1 cellular context compared by ENCODE assay signal in genomic region chr19:41859618-41860418, GRCh38.
TF ChIP-seq lines count a peak whose summit lies in the region.

Gene RPS19 (plus strand): TSS chr19:41860255. CDS start chr19:41860775, 520 bp downstream.

TF ChIP-seq in HepG2, 621 proteins besides CTCF, POLR2A, EP300 and RAD21 (continued from another document and continues in another):
- TF ChIP-seq, protein P1, sequence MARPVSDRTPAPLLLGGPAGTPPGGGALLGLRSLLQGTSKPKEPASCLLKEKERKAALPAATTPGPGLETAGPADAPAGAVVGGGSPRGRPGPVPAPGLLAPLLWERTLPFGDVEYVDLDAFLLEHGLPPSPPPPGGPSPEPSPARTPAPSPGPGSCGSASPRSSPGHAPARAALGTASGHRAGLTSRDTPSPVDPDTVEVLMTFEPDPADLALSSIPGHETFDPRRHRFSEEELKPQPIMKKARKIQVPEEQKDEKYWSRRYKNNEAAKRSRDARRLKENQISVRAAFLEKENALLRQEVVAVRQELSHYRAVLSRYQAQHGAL (CRISPR knock-in tag; IDR thresholded peaks at IDR 0.05; ENCODE audit: not compliant biosample characterization) = peak; percentile 55
- TF ChIP-seq DDIT3 (CRISPR knock-in tag; IDR thresholded peaks at IDR 0.05) = no peak
- TF ChIP-seq, protein P2, sequence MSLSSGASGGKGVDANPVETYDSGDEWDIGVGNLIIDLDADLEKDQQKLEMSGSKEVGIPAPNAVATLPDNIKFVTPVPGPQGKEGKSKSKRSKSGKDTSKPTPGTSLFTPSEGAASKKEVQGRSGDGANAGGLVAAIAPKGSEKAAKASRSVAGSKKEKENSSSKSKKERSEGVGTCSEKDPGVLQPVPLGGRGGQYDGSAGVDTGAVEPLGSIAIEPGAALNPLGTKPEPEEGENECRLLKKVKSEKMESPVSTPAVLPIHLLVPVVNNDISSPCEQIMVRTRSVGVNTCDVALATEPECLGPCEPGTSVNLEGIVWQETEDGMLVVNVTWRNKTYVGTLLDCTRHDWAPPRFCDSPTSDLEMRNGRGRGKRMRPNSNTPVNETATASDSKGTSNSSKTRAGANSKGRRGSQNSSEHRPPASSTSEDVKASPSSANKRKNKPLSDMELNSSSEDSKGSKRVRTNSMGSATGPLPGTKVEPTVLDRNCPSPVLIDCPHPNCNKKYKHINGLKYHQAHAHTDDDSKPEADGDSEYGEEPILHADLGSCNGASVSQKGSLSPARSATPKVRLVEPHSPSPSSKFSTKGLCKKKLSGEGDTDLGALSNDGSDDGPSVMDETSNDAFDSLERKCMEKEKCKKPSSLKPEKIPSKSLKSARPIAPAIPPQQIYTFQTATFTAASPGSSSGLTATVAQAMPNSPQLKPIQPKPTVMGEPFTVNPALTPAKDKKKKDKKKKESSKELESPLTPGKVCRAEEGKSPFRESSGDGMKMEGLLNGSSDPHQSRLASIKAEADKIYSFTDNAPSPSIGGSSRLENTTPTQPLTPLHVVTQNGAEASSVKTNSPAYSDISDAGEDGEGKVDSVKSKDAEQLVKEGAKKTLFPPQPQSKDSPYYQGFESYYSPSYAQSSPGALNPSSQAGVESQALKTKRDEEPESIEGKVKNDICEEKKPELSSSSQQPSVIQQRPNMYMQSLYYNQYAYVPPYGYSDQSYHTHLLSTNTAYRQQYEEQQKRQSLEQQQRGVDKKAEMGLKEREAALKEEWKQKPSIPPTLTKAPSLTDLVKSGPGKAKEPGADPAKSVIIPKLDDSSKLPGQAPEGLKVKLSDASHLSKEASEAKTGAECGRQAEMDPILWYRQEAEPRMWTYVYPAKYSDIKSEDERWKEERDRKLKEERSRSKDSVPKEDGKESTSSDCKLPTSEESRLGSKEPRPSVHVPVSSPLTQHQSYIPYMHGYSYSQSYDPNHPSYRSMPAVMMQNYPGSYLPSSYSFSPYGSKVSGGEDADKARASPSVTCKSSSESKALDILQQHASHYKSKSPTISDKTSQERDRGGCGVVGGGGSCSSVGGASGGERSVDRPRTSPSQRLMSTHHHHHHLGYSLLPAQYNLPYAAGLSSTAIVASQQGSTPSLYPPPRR (CRISPR knock-in tag; IDR thresholded peaks at IDR 0.05; ENCODE audit: borderline replicate concordance) = 0 out of 2 replicates have a peak, but pooled peaks have one; percentile 53
- TF ChIP-seq NR2F6 (IDR thresholded peaks at IDR 0.05) = peak; percentile 18; the same call in 1 of the 2 replicates
- peak; percentile 37 for TF ChIP-seq NR2F6 (CRISPR knock-in tag; IDR thresholded peaks at IDR 0.05)
- no peak for TF ChIP-seq JUNB (CRISPR knock-in tag; IDR thresholded peaks at IDR 0.05; ENCODE audit: borderline replicate concordance)
- TF ChIP-seq SRY (CRISPR knock-in tag; IDR thresholded peaks at IDR 0.05) = peak; percentile 72; the same call in 1 of the 2 replicates
- peak; percentile 69 for TF ChIP-seq POGZ (CRISPR knock-in tag; IDR thresholded peaks at IDR 0.05)
- peak; percentile 29; the same call in 1 of the 2 replicates for TF ChIP-seq ZNF598 (CRISPR knock-in tag; IDR thresholded peaks at IDR 0.05; ENCODE audit: borderline replicate concordance)
- TF ChIP-seq MIER3 (CRISPR knock-in tag; IDR thresholded peaks at IDR 0.05; ENCODE audit: borderline replicate concordance) = peak; percentile 57; the same call in 1 of the 2 replicates
- TF ChIP-seq, protein P3, sequence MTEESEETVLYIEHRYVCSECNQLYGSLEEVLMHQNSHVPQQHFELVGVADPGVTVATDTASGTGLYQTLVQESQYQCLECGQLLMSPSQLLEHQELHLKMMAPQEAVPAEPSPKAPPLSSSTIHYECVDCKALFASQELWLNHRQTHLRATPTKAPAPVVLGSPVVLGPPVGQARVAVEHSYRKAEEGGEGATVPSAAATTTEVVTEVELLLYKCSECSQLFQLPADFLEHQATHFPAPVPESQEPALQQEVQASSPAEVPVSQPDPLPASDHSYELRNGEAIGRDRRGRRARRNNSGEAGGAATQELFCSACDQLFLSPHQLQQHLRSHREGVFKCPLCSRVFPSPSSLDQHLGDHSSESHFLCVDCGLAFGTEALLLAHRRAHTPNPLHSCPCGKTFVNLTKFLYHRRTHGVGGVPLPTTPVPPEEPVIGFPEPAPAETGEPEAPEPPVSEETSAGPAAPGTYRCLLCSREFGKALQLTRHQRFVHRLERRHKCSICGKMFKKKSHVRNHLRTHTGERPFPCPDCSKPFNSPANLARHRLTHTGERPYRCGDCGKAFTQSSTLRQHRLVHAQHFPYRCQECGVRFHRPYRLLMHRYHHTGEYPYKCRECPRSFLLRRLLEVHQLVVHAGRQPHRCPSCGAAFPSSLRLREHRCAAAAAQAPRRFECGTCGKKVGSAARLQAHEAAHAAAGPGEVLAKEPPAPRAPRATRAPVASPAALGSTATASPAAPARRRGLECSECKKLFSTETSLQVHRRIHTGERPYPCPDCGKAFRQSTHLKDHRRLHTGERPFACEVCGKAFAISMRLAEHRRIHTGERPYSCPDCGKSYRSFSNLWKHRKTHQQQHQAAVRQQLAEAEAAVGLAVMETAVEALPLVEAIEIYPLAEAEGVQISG (CRISPR knock-in tag; IDR thresholded peaks at IDR 0.05) = peak; percentile 98
- TF ChIP-seq, protein P4, sequence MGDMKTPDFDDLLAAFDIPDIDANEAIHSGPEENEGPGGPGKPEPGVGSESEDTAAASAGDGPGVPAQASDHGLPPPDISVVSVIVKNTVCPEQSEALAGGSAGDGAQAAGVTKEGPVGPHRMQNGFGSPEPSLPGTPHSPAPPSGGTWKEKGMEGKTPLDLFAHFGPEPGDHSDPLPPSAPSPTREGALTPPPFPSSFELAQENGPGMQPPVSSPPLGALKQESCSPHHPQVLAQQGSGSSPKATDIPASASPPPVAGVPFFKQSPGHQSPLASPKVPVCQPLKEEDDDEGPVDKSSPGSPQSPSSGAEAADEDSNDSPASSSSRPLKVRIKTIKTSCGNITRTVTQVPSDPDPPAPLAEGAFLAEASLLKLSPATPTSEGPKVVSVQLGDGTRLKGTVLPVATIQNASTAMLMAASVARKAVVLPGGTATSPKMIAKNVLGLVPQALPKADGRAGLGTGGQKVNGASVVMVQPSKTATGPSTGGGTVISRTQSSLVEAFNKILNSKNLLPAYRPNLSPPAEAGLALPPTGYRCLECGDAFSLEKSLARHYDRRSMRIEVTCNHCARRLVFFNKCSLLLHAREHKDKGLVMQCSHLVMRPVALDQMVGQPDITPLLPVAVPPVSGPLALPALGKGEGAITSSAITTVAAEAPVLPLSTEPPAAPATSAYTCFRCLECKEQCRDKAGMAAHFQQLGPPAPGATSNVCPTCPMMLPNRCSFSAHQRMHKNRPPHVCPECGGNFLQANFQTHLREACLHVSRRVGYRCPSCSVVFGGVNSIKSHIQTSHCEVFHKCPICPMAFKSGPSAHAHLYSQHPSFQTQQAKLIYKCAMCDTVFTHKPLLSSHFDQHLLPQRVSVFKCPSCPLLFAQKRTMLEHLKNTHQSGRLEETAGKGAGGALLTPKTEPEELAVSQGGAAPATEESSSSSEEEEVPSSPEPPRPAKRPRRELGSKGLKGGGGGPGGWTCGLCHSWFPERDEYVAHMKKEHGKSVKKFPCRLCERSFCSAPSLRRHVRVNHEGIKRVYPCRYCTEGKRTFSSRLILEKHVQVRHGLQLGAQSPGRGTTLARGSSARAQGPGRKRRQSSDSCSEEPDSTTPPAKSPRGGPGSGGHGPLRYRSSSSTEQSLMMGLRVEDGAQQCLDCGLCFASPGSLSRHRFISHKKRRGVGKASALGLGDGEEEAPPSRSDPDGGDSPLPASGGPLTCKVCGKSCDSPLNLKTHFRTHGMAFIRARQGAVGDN (CRISPR knock-in tag; IDR thresholded peaks at IDR 0.05) = peak; percentile 66
- peak; percentile 61 for TF ChIP-seq ZNF280D (CRISPR knock-in tag; IDR thresholded peaks at IDR 0.05)
- TF ChIP-seq RXRB (CRISPR knock-in tag; IDR thresholded peaks at IDR 0.05; ENCODE audit: borderline replicate concordance) = peak; percentile 48
- TF ChIP-seq ZNF354B (CRISPR knock-in tag; IDR thresholded peaks at IDR 0.05) = no peak
- no peak for TF ChIP-seq ZSCAN30 (CRISPR knock-in tag; IDR thresholded peaks at IDR 0.05)
- TF ChIP-seq, protein P5, sequence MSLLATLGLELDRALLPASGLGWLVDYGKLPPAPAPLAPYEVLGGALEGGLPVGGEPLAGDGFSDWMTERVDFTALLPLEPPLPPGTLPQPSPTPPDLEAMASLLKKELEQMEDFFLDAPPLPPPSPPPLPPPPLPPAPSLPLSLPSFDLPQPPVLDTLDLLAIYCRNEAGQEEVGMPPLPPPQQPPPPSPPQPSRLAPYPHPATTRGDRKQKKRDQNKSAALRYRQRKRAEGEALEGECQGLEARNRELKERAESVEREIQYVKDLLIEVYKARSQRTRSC (CRISPR knock-in tag; IDR thresholded peaks at IDR 0.05; ENCODE audit: low read depth) = no peak
- no peak for TF ChIP-seq GZF1 (CRISPR knock-in tag; IDR thresholded peaks at IDR 0.05)
- TF ChIP-seq DZIP1 (CRISPR knock-in tag; IDR thresholded peaks at IDR 0.05) = peak; percentile 90
- peak; percentile 59; the same call in 1 of the 2 replicates for TF ChIP-seq ZNF556 (CRISPR knock-in tag; IDR thresholded peaks at IDR 0.05; ENCODE audit: borderline replicate concordance)
- TF ChIP-seq TCF7L2 (IDR thresholded peaks at IDR 0.05; ENCODE audit: low read depth, low read length) = no peak
- peak; percentile 96 for TF ChIP-seq KAT8 (CRISPR knock-in tag; IDR thresholded peaks at IDR 0.05)
- peak in 1 of 2 experiments; percentile 57; a peak in 1 of 4 replicates for TF ChIP-seq REST (IDR thresholded peaks at IDR 0.05; ENCODE audit: borderline replicate concordance in 1 of 2, low read depth in 1 of 2, low read length in 2 of 2)
- 0 out of 2 replicates have a peak, but pooled peaks have one; percentile 27 for TF ChIP-seq MAF1 (CRISPR knock-in tag; IDR thresholded peaks at IDR 0.05; ENCODE audit: borderline replicate concordance)
- TF ChIP-seq ZNF616 (CRISPR knock-in tag; IDR thresholded peaks at IDR 0.05; ENCODE audit: low read depth) = 0 out of 2 replicates have a peak, but pooled peaks have one; percentile 6
- TF ChIP-seq SMARCC2 (IDR thresholded peaks at IDR 0.05) = no peak
- no peak for TF ChIP-seq ZNF557 (CRISPR knock-in tag; IDR thresholded peaks at IDR 0.05)
- TF ChIP-seq MXI1 (IDR thresholded peaks at IDR 0.05; ENCODE audit: borderline replicate concordance, low read depth, low read length) = peak; percentile 96
- no peak for TF ChIP-seq ZNF577 (CRISPR knock-in tag; IDR thresholded peaks at IDR 0.05; ENCODE audit: borderline replicate concordance, low read depth)
